Comparison of ENCODE assay signal across 9 cellular contexts in genomic region chr6:145214570-145214969, GRCh38.
DNase-seq lines count a peak whose midpoint lies in the region; ATAC-seq, FAIRE-seq and TF ChIP-seq lines count a peak whose summit lies in the region.
"Had no signal": no experiment of that assay in that cellular context is flagged by ENCODE, and none has a peak within 500 bp of the region (broad histone marks: within the 10 kb centered on the region; RNA-seq: fewer than 3 reads in every experiment).

No MANE protein-coding gene starts in this region.

- ATAC-seq in RWPE2 (ENCODE audit: low read depth) (no peak), gastroesophageal sphincter (no peak), HG02970 (IDR thresholded peaks at IDR 0.05; ENCODE audit: low FRiP score, unreplicated experiment) (no peak), HG03175 (IDR thresholded peaks at IDR 0.05; ENCODE audit: unreplicated experiment) (no peak)
- ATAC-seq in activated naive CD8-positive, alpha-beta T cell treated with anti-CD3 and anti-CD28 coated beads, Interleukin-2, amount 50 U/mL, for 24 hours: no peak
- ATAC-seq: mucosa of descending colon had no signal

- H3K9me3 ChIP-seq in H9 (ENCODE audit: control insufficient read depth, low read depth, low read length) (no peaks in the 10 kb centered on the region), RWPE2 (ENCODE audit: severe bottlenecking) (no peaks in the 10 kb centered on the region), gastroesophageal sphincter (no peaks in the 10 kb centered on the region)
- H3K9me3 ChIP-seq: mucosa of descending colon had no signal

- H3K4me2 ChIP-seq in H9 (ENCODE audit: insufficient read depth, insufficient read length, low read length): no peak overlapping the region

- H3K9me3 Mint-ChIP-seq in H9: no peaks in the 10 kb centered on the region
- no peaks in the 10 kb centered on the region for H3K9me3 Mint-ChIP-seq in activated naive CD8-positive, alpha-beta T cell treated with anti-CD3 and anti-CD28 coated beads, Interleukin-2, amount 50 U/mL, for 24 hours

- no peak overlapping the region for H3K56ac ChIP-seq in H9 (ENCODE audit: insufficient read length, low read depth, low read length)

- no peak for TF ChIP-seq EP300 in gastroesophageal sphincter (IDR thresholded peaks at IDR 0.05)

- H3K36me3 Mint-ChIP-seq in H9 (ENCODE audit: insufficient read depth in 1 of 3, low read depth in 3 of 3): no peaks in the 10 kb centered on the region
- no peaks in the 10 kb centered on the region for H3K36me3 Mint-ChIP-seq in activated naive CD8-positive, alpha-beta T cell treated with anti-CD3 and anti-CD28 coated beads, Interleukin-2, amount 50 U/mL, for 24 hours (ENCODE audit: low read depth)

- no peak overlapping the region for H3K4me3 ChIP-seq in BJ (ENCODE audit: low read depth, low read length)
- H3K4me3 ChIP-seq in RWPE2 (ENCODE audit: severe bottlenecking): no peak overlapping the region
- no peak overlapping the region for H3K4me3 ChIP-seq in gastroesophageal sphincter
- H3K4me3 ChIP-seq: mucosa of descending colon had no signal

- H3K23ac ChIP-seq in H9 (ENCODE audit: insufficient read length, low read depth, low read length): no peak overlapping the region

- no peak overlapping the region for H3K14ac ChIP-seq in H9 (ENCODE audit: insufficient read depth, low read length)

- H3K27ac Mint-ChIP-seq in H9: no peak overlapping the region
- H3K27ac Mint-ChIP-seq in activated naive CD8-positive, alpha-beta T cell treated with anti-CD3 and anti-CD28 coated beads, Interleukin-2, amount 50 U/mL, for 24 hours: no peak overlapping the region

- H3K4me1 ChIP-seq in H9 (ENCODE audit: insufficient read depth, low read length): no peaks in the 10 kb centered on the region
- no peaks in the 10 kb centered on the region for H3K4me1 ChIP-seq in RWPE2 (ENCODE audit: insufficient read depth, poor library complexity, severe bottlenecking)
- peaks cover 0 to 26% (median 0%) of the 10 kb centered on the region in 3 donors for H3K4me1 ChIP-seq in gastroesophageal sphincter

- no peaks in the 10 kb centered on the region for H3K4me1 Mint-ChIP-seq in H9
- H3K4me1 Mint-ChIP-seq in activated naive CD8-positive, alpha-beta T cell treated with anti-CD3 and anti-CD28 coated beads, Interleukin-2, amount 50 U/mL, for 24 hours: no peaks in the 10 kb centered on the region

- peak; percentile 45 for TF ChIP-seq CTCF in BJ (IDR thresholded peaks at IDR 0.05; ENCODE audit: insufficient read depth, low read depth, low read length)
- peak; percentile 77 for TF ChIP-seq CTCF in H9 (conservative IDR thresholded peaks at IDR 0.05)
- peak; percentile 87 for TF ChIP-seq CTCF in RWPE2 (IDR thresholded peaks at IDR 0.05; ENCODE audit: poor library complexity, severe bottlenecking)
- peak; percentile 43 to 61 (median 46) for TF ChIP-seq CTCF in gastroesophageal sphincter (IDR thresholded peaks at IDR 0.05)

- POLR2A ChIA-PET in BJ (lab: Charles Lee): no interaction called here

- WGBS in H9 (ENCODE audit: extremely low coverage, insufficient read length, low lambda C conversion rate): no CpG with 5 or more reads among the region's 2 CpGs
- 0% methylated on average over 2 of the region's 2 CpGs for WGBS in gastroesophageal sphincter (ENCODE audit: low coverage in 1 of 2), 2 donors

- H3K27ac ChIP-seq in H9 (ENCODE audit: insufficient read length, low read depth, low read length) (no peak overlapping the region), RWPE2 (ENCODE audit: poor library complexity, severe bottlenecking) (no peak overlapping the region), gastroesophageal sphincter (no peak overlapping the region)

- H3K79me1 ChIP-seq in H9 (ENCODE audit: insufficient read depth, low read depth, low read length, poor library complexity, severe bottlenecking): no peaks in the 10 kb centered on the region

- H4K91ac ChIP-seq in H9 (ENCODE audit: insufficient read length, low read depth, low read length): no peak overlapping the region

- no peaks in the 10 kb centered on the region for H3K79me2 ChIP-seq in H9 (ENCODE audit: insufficient read depth, low read length)

- H3K18ac ChIP-seq in H9 (ENCODE audit: insufficient read length, low read depth, low read length): no peak overlapping the region

- TF ChIP-seq POLR2A in gastroesophageal sphincter (IDR thresholded peaks at IDR 0.05): no peak

- H2BK12ac ChIP-seq in H9 (ENCODE audit: insufficient read length, low read depth, low read length): no peak overlapping the region

- no peak for FAIRE-seq in urothelium cell line (lab: Jason Lieb, UNC)

- no peak overlapping the region for H2BK15ac ChIP-seq in H9 (ENCODE audit: low read depth, low read length)

- DNase-seq in BJ (ENCODE audit: low read depth) (no peak), H9 (no peak), RWPE2 (ENCODE audit: low spot score) (no peak), urothelium cell line (ENCODE audit: low spot score) (peak; percentile 5)
- DNase-seq in activated naive CD8-positive, alpha-beta T cell treated with anti-CD3 and anti-CD28 coated beads, Interleukin-2, amount 50 U/mL, for 24 hours: no peak

- no peak overlapping the region for H3K4ac ChIP-seq in H9 (ENCODE audit: low read depth, low read length)

- H4K5ac ChIP-seq in H9 (ENCODE audit: insufficient read length, low read depth, low read length): no peak overlapping the region

- no peaks in the 10 kb centered on the region for H3K23me2 ChIP-seq in H9 (ENCODE audit: insufficient read length, low read depth, low read length, poor library complexity, severe bottlenecking)

- H2AK5ac ChIP-seq in H9 (ENCODE audit: insufficient read length, low read length): no peak overlapping the region

- H3K4me3 Mint-ChIP-seq in H9: no peak overlapping the region
- H3K4me3 Mint-ChIP-seq in activated naive CD8-positive, alpha-beta T cell treated with anti-CD3 and anti-CD28 coated beads, Interleukin-2, amount 50 U/mL, for 24 hours: no peak overlapping the region

- no peak overlapping the region for H3K9ac ChIP-seq in H9 (ENCODE audit: extremely low read depth, insufficient read length, low read length)

- H3K36me3 ChIP-seq in BJ (ENCODE audit: control insufficient read depth, insufficient read depth, low read length) (no peaks in the 10 kb centered on the region), RWPE2 (ENCODE audit: low read depth) (no peaks in the 10 kb centered on the region), gastroesophageal sphincter (no peaks in the 10 kb centered on the region)

- H3T11ph ChIP-seq in H9 (ENCODE audit: low read length): no peak overlapping the region

- no peak overlapping the region for H4K8ac ChIP-seq in H9 (replicated peaks; ENCODE audit: insufficient read length, low read depth, low read length)

- H2BK20ac ChIP-seq in H9 (ENCODE audit: low read depth, low read length, poor library complexity, severe bottlenecking): no peak overlapping the region

- no peak overlapping the region for H2BK5ac ChIP-seq in H9 (ENCODE audit: insufficient read length, low read length)

- H2BK120ac ChIP-seq in H9 (ENCODE audit: low read depth, low read length, poor library complexity, severe bottlenecking): no peak overlapping the region

- no peaks in the 10 kb centered on the region for H4K20me1 ChIP-seq in H9 (ENCODE audit: control insufficient read depth, insufficient read depth, insufficient read length)

- no peak overlapping the region for H2AFZ ChIP-seq in H9 (ENCODE audit: low read length)

- no peaks in the 10 kb centered on the region for H3K27me3 Mint-ChIP-seq in H9 (ENCODE audit: low read depth)
- peaks cover 8% of the 10 kb centered on the region for H3K27me3 Mint-ChIP-seq in activated naive CD8-positive, alpha-beta T cell treated with anti-CD3 and anti-CD28 coated beads, Interleukin-2, amount 50 U/mL, for 24 hours

- CTCF ChIA-PET in BJ (lab: Yijun Ruan, JAX): interaction anchor here (0.8 kb wide), 1 partner anchor 408 kb away, joined by 3 read pairs; no protein-coding TSS in a partner anchor

- H3K27me3 ChIP-seq in BJ (ENCODE audit: control insufficient read depth, insufficient read depth, low read length): no peaks in the 10 kb centered on the region
- H3K27me3 ChIP-seq in H9 (ENCODE audit: insufficient read depth, low read length): no peaks in the 10 kb centered on the region
- no peaks in the 10 kb centered on the region for H3K27me3 ChIP-seq in RWPE2 (ENCODE audit: insufficient read depth, poor library complexity, severe bottlenecking)
- no peaks in the 10 kb centered on the region for H3K27me3 ChIP-seq in gastroesophageal sphincter
